In genomic region chr1:51952638-51953037, GRCh38 we compare ENCODE assay signal across 14 cellular contexts. TPM values are rescaled to one million over a fixed set of nuclear protein-coding genes. Genes with fewer than 3 reads are reported as not detected.
A peak's percentile ranks its signal among the peaks of the same experiment; 100 is the strongest.
DNase-seq lines count a peak whose midpoint lies in the region; ATAC-seq, FAIRE-seq and TF ChIP-seq lines count a peak whose summit lies in the region.
"Had no signal": no experiment of that assay in that cellular context is flagged by ENCODE, and none has a peak within 500 bp of the region (broad histone marks: within the 10 kb centered on the region; RNA-seq: fewer than 3 reads in every experiment).

No MANE protein-coding gene starts in this region.

- no peak for TF ChIP-seq POLR2A in GM12891 (IDR thresholded peaks at IDR 0.05; ENCODE audit: low read depth, low read length)

- H3K27me3 Mint-ChIP-seq in naive B cell = no peaks in the 10 kb centered on the region

- peaks cover 68% of the 10 kb centered on the region for H3K4me1 ChIP-seq in BLaER1
- H3K4me1 ChIP-seq in KMS-11 (ENCODE audit: low read depth, poor library complexity, severe bottlenecking) = peaks cover 36% of the 10 kb centered on the region
- peaks cover 3% of the 10 kb centered on the region for H3K4me1 ChIP-seq in left ventricle myocardium inferior

- no peak overlapping the region for H2AFZ ChIP-seq in KMS-11 (ENCODE audit: low read depth)
- H2AFZ ChIP-seq: GM23338 had no signal

- H4K20me1 ChIP-seq in BLaER1 = no peaks in the 10 kb centered on the region
- H4K20me1 ChIP-seq in KMS-11 (ENCODE audit: insufficient read depth) = no peaks in the 10 kb centered on the region

- peaks cover 0 to 16% (median 7%) of the 10 kb centered on the region in 7 donors for H3K9me3 Mint-ChIP-seq in naive B cell
- H3K9me3 Mint-ChIP-seq: HFFc6 had no signal

- H3K9ac ChIP-seq in BLaER1 (no peak overlapping the region), KMS-11 (no peak overlapping the region)

- H3K4me2 ChIP-seq in BLaER1 (peak overlapping the region; percentile 74), KMS-11 (peak overlapping the region; percentile 44)
- H3K4me2 ChIP-seq: GM23338 had no signal

- H3K27me3 ChIP-seq in BLaER1 (no peaks in the 10 kb centered on the region), KMS-11 (ENCODE audit: insufficient read depth, low read depth) (no peaks in the 10 kb centered on the region), left ventricle myocardium inferior (ENCODE audit: low read depth) (peaks cover 36% of the 10 kb centered on the region)

- intact Hi-C loops in left ventricle myocardium inferior (cut with micrococcal nuclease) = no loop called here

- no peaks in the 10 kb centered on the region for H3K79me2 ChIP-seq in KMS-11 (ENCODE audit: insufficient read depth, low read depth)

- peaks cover 0 to 12% of the 10 kb centered on the region in 2 donors for H3K36me3 Mint-ChIP-seq in naive B cell

- H3K27ac ChIP-seq in BLaER1 (peak overlapping the region; percentile 51; the same call in 1 of the 2 replicates), KMS-11 (no peak overlapping the region), left ventricle myocardium inferior (replicated peaks) (no peak overlapping the region)

- TF ChIP-seq CTCF in KMS-11 (conservative IDR thresholded peaks at IDR 0.05; ENCODE audit: low read depth, low read length) (no peak), left ventricle myocardium inferior (IDR thresholded peaks at IDR 0.05; ENCODE audit: borderline replicate concordance) (no peak)

- peaks cover 7 to 11% (median 9%) of the 10 kb centered on the region in 3 donors for H3K4me1 Mint-ChIP-seq in naive B cell

- ATAC-seq in naive B cell (ENCODE audit: low read depth in 2 of 2) = peak; percentile 46 to 48
- ATAC-seq: GM23338 had no signal

- DNase-seq in GM12891 (ENCODE audit: insufficient read length, low spot score) (no peak), naive B cell (no peak), DMS114 treated with DMSO at 0.1 percent for 48 hours (lab: John Stamatoyannopoulos, UW; ENCODE audit: unreplicated experiment) (no peak), left ventricle myocardium inferior (no peak), activated gamma-delta T cell (lab: John Stamatoyannopoulos, UW) (no peak)
- DNase-seq: EL, HFFc6, Kasumi-1, NCI-H2029 treated with DMSO at 0.1 percent for 48 hours, NCI-H510A treated with DMSO at 0.1 percent for 48 hours, SIG-M5 had no signal

- peak overlapping the region in 4 of 6 donors; percentile 2 to 51 (median 8) for H3K27ac Mint-ChIP-seq in naive B cell

- H3K4me3 ChIP-seq in BLaER1 = no peak overlapping the region
- no peak overlapping the region for H3K4me3 ChIP-seq in KMS-11 (IDR thresholded peaks at IDR 0.05; ENCODE audit: insufficient read depth, low read depth, low read length)
- no peak overlapping the region for H3K4me3 ChIP-seq in left ventricle myocardium inferior
- H3K4me3 ChIP-seq: GM23338 had no signal

- H3K4me3 Mint-ChIP-seq in naive B cell = peak overlapping the region in 1 of 8 donors; percentile 2
- H3K4me3 Mint-ChIP-seq: GM23338, HFFc6 had no signal

- no peak for FAIRE-seq in GM12891 (lab: Jason Lieb, UNC)

- H3K36me3 ChIP-seq in BLaER1 (0 out of 2 replicates have a peak, but pooled peaks cover 10% of the 10 kb centered on the region), KMS-11 (ENCODE audit: insufficient read depth) (no peaks in the 10 kb centered on the region), left ventricle myocardium inferior (no peaks in the 10 kb centered on the region)

- peaks cover 23% of the 10 kb centered on the region for H3K9me3 ChIP-seq in BLaER1
- H3K9me3 ChIP-seq in left ventricle myocardium inferior (replicated peaks) = peaks cover 14% of the 10 kb centered on the region

TF ChIP-seq in GM12891, 5 proteins besides CTCF, POLR2A, EP300 and RAD21:
- TF ChIP-seq TAF1 (IDR thresholded peaks at IDR 0.05; ENCODE audit: low read depth, low read length) = no peak
- TF ChIP-seq PAX5 (IDR thresholded peaks at IDR 0.05; ENCODE audit: insufficient read depth, low read length, severe bottlenecking) = no peak
- TF ChIP-seq POLR2AphosphoS5 (IDR thresholded peaks at IDR 0.05; ENCODE audit: low read depth, low read length) = no peak
- no peak for TF ChIP-seq POU2F2 (IDR thresholded peaks at IDR 0.05; ENCODE audit: low read depth, low read length)
- peak; percentile 53 for TF ChIP-seq SPI1 (IDR thresholded peaks at IDR 0.05; ENCODE audit: low read depth, low read length)

RNA-seq across cellular contexts. Expression of gene RAB3B, which starts 37.9 kb away (rescaled TPM):
- polyA plus RNA-seq in GM12891 (2012; ENCODE audit: low read depth, missing spikeins) = 0.04 TPM
- not detected for polyA plus RNA-seq in naive B cell (ENCODE audit: low read depth in 6 of 6)
- total RNA-seq in left ventricle myocardium inferior = not detected
